Comparison of ENCODE assay signal across 1 cellular context in the genomic region with DNA sequence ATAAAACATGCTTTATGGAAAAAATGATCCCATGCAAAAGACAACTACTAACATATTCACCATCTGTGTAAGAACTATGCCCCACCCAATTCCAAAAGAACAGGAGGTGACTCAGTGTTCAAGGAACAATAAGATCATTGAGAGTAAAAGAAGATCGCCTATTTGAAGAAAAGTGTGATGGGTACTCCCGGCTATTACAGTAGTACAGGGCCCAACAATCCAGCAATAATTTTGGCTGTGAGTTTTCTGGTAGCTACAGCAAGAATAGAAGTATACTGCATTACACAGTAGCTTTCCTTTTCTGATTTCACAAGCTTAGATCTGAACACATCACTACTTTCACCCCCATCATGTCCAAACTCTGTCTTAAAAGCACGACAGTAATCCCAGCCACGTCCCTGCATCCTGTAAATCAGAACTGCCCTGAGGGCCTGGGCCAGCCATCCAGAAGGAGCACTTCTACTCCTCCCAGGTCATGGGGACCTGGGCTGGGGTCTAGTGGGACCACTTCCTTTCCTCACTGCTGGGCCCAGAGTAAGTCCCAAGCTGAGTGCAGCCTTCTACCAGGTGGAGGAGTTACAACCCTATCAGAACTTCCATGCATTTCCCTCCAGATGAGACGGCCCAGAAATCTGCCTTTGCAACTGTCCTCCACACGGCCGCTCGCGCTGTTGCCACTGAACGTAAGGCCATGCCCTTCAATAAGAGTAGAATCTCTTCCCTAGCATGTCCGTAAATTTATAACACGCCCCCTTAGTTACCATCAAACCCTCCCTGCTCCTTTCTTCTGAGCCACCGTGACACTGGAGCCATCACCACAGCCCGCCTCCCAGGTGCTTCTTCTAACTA.
TF ChIP-seq lines count a peak whose summit lies in the region.

No MANE protein-coding gene starts in this region.

TF ChIP-seq in HepG2, 621 proteins besides CTCF, POLR2A, EP300 and RAD21:
- TF ChIP-seq, protein P1, sequence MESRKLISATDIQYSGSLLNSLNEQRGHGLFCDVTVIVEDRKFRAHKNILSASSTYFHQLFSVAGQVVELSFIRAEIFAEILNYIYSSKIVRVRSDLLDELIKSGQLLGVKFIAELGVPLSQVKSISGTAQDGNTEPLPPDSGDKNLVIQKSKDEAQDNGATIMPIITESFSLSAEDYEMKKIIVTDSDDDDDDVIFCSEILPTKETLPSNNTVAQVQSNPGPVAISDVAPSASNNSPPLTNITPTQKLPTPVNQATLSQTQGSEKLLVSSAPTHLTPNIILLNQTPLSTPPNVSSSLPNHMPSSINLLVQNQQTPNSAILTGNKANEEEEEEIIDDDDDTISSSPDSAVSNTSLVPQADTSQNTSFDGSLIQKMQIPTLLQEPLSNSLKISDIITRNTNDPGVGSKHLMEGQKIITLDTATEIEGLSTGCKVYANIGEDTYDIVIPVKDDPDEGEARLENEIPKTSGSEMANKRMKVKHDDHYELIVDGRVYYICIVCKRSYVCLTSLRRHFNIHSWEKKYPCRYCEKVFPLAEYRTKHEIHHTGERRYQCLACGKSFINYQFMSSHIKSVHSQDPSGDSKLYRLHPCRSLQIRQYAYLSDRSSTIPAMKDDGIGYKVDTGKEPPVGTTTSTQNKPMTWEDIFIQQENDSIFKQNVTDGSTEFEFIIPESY (CRISPR knock-in tag; IDR thresholded peaks at IDR 0.05) = peak; percentile 85
- TF ChIP-seq SOX13 (IDR thresholded peaks at IDR 0.05) = no peak
- peak in 1 of 2 experiments; percentile 34; a peak in 1 of 4 replicates for TF ChIP-seq SOX13 (CRISPR knock-in tag; conservative IDR thresholded peaks at IDR 0.05 in 1 of 2, IDR thresholded peaks at IDR 0.05 in 1 of 2)
- TF ChIP-seq, protein P2, sequence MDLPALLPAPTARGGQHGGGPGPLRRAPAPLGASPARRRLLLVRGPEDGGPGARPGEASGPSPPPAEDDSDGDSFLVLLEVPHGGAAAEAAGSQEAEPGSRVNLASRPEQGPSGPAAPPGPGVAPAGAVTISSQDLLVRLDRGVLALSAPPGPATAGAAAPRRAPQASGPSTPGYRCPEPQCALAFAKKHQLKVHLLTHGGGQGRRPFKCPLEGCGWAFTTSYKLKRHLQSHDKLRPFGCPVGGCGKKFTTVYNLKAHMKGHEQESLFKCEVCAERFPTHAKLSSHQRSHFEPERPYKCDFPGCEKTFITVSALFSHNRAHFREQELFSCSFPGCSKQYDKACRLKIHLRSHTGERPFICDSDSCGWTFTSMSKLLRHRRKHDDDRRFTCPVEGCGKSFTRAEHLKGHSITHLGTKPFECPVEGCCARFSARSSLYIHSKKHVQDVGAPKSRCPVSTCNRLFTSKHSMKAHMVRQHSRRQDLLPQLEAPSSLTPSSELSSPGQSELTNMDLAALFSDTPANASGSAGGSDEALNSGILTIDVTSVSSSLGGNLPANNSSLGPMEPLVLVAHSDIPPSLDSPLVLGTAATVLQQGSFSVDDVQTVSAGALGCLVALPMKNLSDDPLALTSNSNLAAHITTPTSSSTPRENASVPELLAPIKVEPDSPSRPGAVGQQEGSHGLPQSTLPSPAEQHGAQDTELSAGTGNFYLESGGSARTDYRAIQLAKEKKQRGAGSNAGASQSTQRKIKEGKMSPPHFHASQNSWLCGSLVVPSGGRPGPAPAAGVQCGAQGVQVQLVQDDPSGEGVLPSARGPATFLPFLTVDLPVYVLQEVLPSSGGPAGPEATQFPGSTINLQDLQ (CRISPR knock-in tag; IDR thresholded peaks at IDR 0.05) = no peak
- peak; percentile 39; the same call in 1 of the 2 replicates for TF ChIP-seq ZNF263 (CRISPR knock-in tag; IDR thresholded peaks at IDR 0.05)
- no peak for TF ChIP-seq ZNF17 (CRISPR knock-in tag; IDR thresholded peaks at IDR 0.05)
- TF ChIP-seq ZNF850 (CRISPR knock-in tag; conservative IDR thresholded peaks at IDR 0.05) = no peak
- no peak for TF ChIP-seq NR3C1 (CRISPR knock-in tag; IDR thresholded peaks at IDR 0.05)
- no peak for TF ChIP-seq ZSCAN12 (CRISPR knock-in tag; IDR thresholded peaks at IDR 0.05)
- peak; percentile 55; the same call in 1 of the 2 replicates for TF ChIP-seq ZBTB38 (CRISPR knock-in tag; IDR thresholded peaks at IDR 0.05)
- no peak for TF ChIP-seq ZNF563 (CRISPR knock-in tag; IDR thresholded peaks at IDR 0.05)
- no peak for TF ChIP-seq ESRRA (CRISPR knock-in tag; IDR thresholded peaks at IDR 0.05; ENCODE audit: low read depth)
